ENCODE assay signal across 28 cellular contexts in the genomic region with DNA sequence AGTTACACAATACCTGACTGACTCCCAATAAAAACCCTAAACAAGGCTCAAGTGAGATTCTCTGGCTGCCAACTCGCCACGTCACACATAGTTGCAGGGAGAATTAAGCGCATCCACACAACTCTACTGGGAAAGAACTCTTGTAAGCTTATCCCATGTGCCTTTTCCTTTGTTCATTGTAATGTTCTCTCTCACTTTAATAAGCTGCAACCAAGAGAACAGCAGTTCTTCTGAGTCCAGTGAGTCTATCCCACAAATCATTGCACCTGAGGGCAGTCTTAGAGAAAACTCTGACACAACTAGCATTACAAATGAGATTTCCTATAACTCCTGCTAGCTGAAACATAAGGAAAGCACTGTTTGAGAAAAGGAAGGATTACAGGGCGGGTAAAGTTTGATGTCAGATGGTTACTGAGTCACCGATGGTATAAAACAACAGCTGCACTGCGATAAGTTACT. TPM values are rescaled to one million over a fixed set of nuclear protein-coding genes. Genes with fewer than 3 reads are reported as not detected.
DNase-seq lines count a peak whose midpoint lies in the region; ATAC-seq and TF ChIP-seq lines count a peak whose summit lies in the region.
"Had no signal": no experiment of that assay in that cellular context is flagged by ENCODE, and none has a peak within 500 bp of the region (broad histone marks: within the 10 kb centered on the region; RNA-seq: fewer than 3 reads in every experiment).

No MANE protein-coding gene starts in this region.

- H3K9me3 ChIP-seq in fibroblast of lung (ENCODE audit: control insufficient read depth, insufficient read depth, low read depth, low read length) (no peaks in the 10 kb centered on the region), tibial artery (no peaks in the 10 kb centered on the region), body of pancreas (no peaks in the 10 kb centered on the region), neural progenitor cell (ENCODE audit: low read depth) (no peaks in the 10 kb centered on the region)
- H3K9me3 ChIP-seq: esophagus muscularis mucosa, prostate gland had no signal

- intact Hi-C loops in tibial artery (cut with DNase I; ENCODE audit: low total_unique reads), result no loop called here
- intact Hi-C loops in body of pancreas (cut with DNase I), result no loop called here

- peaks cover 4% of the 10 kb centered on the region for H3K36me3 Mint-ChIP-seq in neural progenitor cell

- no peak overlapping the region for H3K27ac ChIP-seq in fibroblast of lung (ENCODE audit: insufficient read depth, low read length)
- no peak overlapping the region for H3K27ac ChIP-seq in tibial artery
- no peak overlapping the region for H3K27ac ChIP-seq in body of pancreas
- H3K27ac ChIP-seq in neural progenitor cell, result no peak overlapping the region
- H3K27ac ChIP-seq: esophagus muscularis mucosa, PC-9, prostate gland had no signal

- no peaks in the 10 kb centered on the region for H3K4me1 Mint-ChIP-seq in neural progenitor cell
- H3K4me1 Mint-ChIP-seq: central memory CD8-positive, alpha-beta T cell; T-cell had no signal

- H3F3A ChIP-seq in neural progenitor cell (ENCODE audit: low read depth), result no peaks in the 10 kb centered on the region

- H3K79me2 ChIP-seq in fibroblast of lung (ENCODE audit: control insufficient read depth, insufficient read depth, low read length) (no peaks in the 10 kb centered on the region), neural progenitor cell (ENCODE audit: low read depth) (no peaks in the 10 kb centered on the region)

- H3K4me1 ChIP-seq in fibroblast of lung (ENCODE audit: control insufficient read depth, extremely low read depth, insufficient read depth, low read length) (no peaks in the 10 kb centered on the region), tibial artery (no peaks in the 10 kb centered on the region), body of pancreas (no peaks in the 10 kb centered on the region), neural progenitor cell (no peaks in the 10 kb centered on the region)
- H3K4me1 ChIP-seq: esophagus muscularis mucosa, prostate gland had no signal

- WGBS in body of pancreas, 2 donors, result 88 to 91% methylated on average over 6 of the region's 6 CpGs

- H2AFZ ChIP-seq in fibroblast of lung (ENCODE audit: low read length) (no peak overlapping the region), neural progenitor cell (replicated peaks) (no peak overlapping the region)
- H2AFZ ChIP-seq: PC-9 had no signal

- no peak overlapping the region for H3K4me3 ChIP-seq in fibroblast of lung (replicated peaks in 1 of 4; ENCODE audit: control extremely low read depth in 1 of 4, insufficient read depth in 1 of 4, low read depth in 3 of 4, low read length in 4 of 4)
- no peak overlapping the region for H3K4me3 ChIP-seq in tibial artery
- H3K4me3 ChIP-seq in body of pancreas, result no peak overlapping the region
- H3K4me3 ChIP-seq in neural progenitor cell, result no peak overlapping the region
- H3K4me3 ChIP-seq: esophagus muscularis mucosa, PC-9, prostate gland had no signal

- DNase-seq in A172 (ENCODE audit: low spot score) (peak; percentile 53), SK-MEL-5 (ENCODE audit: low read depth, low spot score) (peak; percentile 98), fibroblast of lung (ENCODE audit: low read depth in 2 of 2) (peak; percentile 1 to 33), myocyte (ENCODE audit: low read depth) (peak; percentile 61), tibial artery (no peak), body of pancreas (no peak), neural progenitor cell (ENCODE audit: low spot score) (no peak)
- DNase-seq: 8988T; activated CD4-positive, CD25-positive, alpha-beta regulatory T cell treated with anti-CD3 and anti-CD28 coated beads, Interleukin-2, amount 50 U/mL, for 72 hours; activated CD8-positive, alpha-beta T cell treated with anti-CD3 and anti-CD28 coated beads, Interleukin-2, amount 10 ng/mL, durations not matched to agents 7 days and 5 days; activated gamma-delta T cell treated with Interleukin-2 at 50 U/mL for 16 hours; amniotic stem cell; DND-41; GOT3; head of caudate nucleus; midbrain; NCI-H1105 treated with DMSO at 0.1 percent for 48 hours; NCI-H2081; NCI-H345; PC-9; SHP77 treated with DMSO at 0.1 percent for 48 hours; stimulated activated CD4-positive, alpha-beta T cell treated with anti-CD3 and anti-CD28 coated beads, Interleukin-4, amount 100 ng/mL, for 24 hours; stimulated activated naive CD4-positive, alpha-beta T cell treated with Interleukin-2 at 50 U/mL for 16 hours; T-cell had no signal

- no peak overlapping the region for H3K9ac ChIP-seq in fibroblast of lung (ENCODE audit: insufficient read depth, low read length)
- no peak overlapping the region for H3K9ac ChIP-seq in neural progenitor cell

- H3K4me2 ChIP-seq in fibroblast of lung (ENCODE audit: extremely low read depth, insufficient read depth, low read length), result no peak overlapping the region
- H3K4me2 ChIP-seq in neural progenitor cell, result no peak overlapping the region
- H3K4me2 ChIP-seq: PC-9 had no signal

- TF ChIP-seq CTCF in fibroblast of lung (conservative IDR thresholded peaks at IDR 0.05 in 1 of 2, IDR thresholded peaks at IDR 0.05 in 1 of 2; ENCODE audit: low read depth in 1 of 2, low read length in 2 of 2) (no peak), tibial artery (IDR thresholded peaks at IDR 0.05) (no peak), body of pancreas (IDR thresholded peaks at IDR 0.05) (no peak), neural progenitor cell (IDR thresholded peaks at IDR 0.05) (no peak)

- TF ChIP-seq POLR2A in body of pancreas (IDR thresholded peaks at IDR 0.05), result no peak

- no peak overlapping the region for H3K27ac Mint-ChIP-seq in neural progenitor cell
- H3K27ac Mint-ChIP-seq: activated CD8-positive, alpha-beta T cell treated with anti-CD3 and anti-CD28 coated beads, Interleukin-2, amount 10 ng/mL, durations not matched to agents 7 days and 5 days had no signal

- no peaks in the 10 kb centered on the region for H3K27me3 Mint-ChIP-seq in neural progenitor cell (ENCODE audit: insufficient read depth, low read depth)
- H3K27me3 Mint-ChIP-seq: central memory CD8-positive, alpha-beta T cell; T-cell had no signal

- no peaks in the 10 kb centered on the region for H3K27me3 ChIP-seq in fibroblast of lung (ENCODE audit: control insufficient read depth, insufficient read depth, low read length)
- H3K27me3 ChIP-seq in tibial artery, result no peaks in the 10 kb centered on the region
- no peaks in the 10 kb centered on the region for H3K27me3 ChIP-seq in body of pancreas
- no peaks in the 10 kb centered on the region for H3K27me3 ChIP-seq in neural progenitor cell
- H3K27me3 ChIP-seq: esophagus muscularis mucosa had no signal

- in situ Hi-C loops in SK-MEL-5 (cut with HindIII; ENCODE audit: low pct_unique_long_range_greater_than_20kb, low sequenced_read_pairs), result no loop called here

- no peaks in the 10 kb centered on the region for H4K20me1 ChIP-seq in fibroblast of lung (ENCODE audit: control insufficient read depth, extremely low read depth, insufficient read depth, low read length)
- H4K20me1 ChIP-seq in neural progenitor cell (ENCODE audit: low read depth), result no peaks in the 10 kb centered on the region

- H3K36me3 ChIP-seq in fibroblast of lung (ENCODE audit: control insufficient read depth, insufficient read depth, low read length) (no peaks in the 10 kb centered on the region), tibial artery (no peaks in the 10 kb centered on the region), body of pancreas (replicated peaks in 1 of 2; ENCODE audit: insufficient read depth in 1 of 2, low read depth in 2 of 2) (no peaks in the 10 kb centered on the region), neural progenitor cell (no peaks in the 10 kb centered on the region)
- H3K36me3 ChIP-seq: esophagus muscularis mucosa, prostate gland had no signal

- ATAC-seq in GM21526 (IDR thresholded peaks at IDR 0.05; ENCODE audit: low FRiP score, unreplicated experiment), result no peak
- no peak for ATAC-seq in body of pancreas
- ATAC-seq: activated CD8-positive, alpha-beta T cell treated with anti-CD3 and anti-CD28 coated beads, Interleukin-2, amount 10 ng/mL, durations not matched to agents 7 days and 5 days; T-cell had no signal

- H3K4me3 Mint-ChIP-seq in neural progenitor cell, result no peak overlapping the region
- H3K4me3 Mint-ChIP-seq: activated CD8-positive, alpha-beta T cell treated with anti-CD3 and anti-CD28 coated beads, Interleukin-2, amount 10 ng/mL, durations not matched to agents 7 days and 5 days; central memory CD8-positive, alpha-beta T cell; T-cell had no signal

- no peaks in the 10 kb centered on the region for H3K9me3 Mint-ChIP-seq in neural progenitor cell
- H3K9me3 Mint-ChIP-seq: central memory CD8-positive, alpha-beta T cell; T-cell had no signal

RNA-seq across cellular contexts. Expression of gene CENPK, which starts 27.4 kb away (rescaled TPM):
- total RNA-seq in A172 (2014; rRNA removed; shearing (Covaris generic)), result 97.1 and 109 TPM in 2 replicates
- total RNA-seq in SK-MEL-5 (2014; rRNA removed; shearing (Covaris generic)), result 25.5 and 28.2 TPM in 2 replicates
- polyA plus RNA-seq in SK-MEL-5 (2015; cell fraction: cytosol; rRNA removed), result 18.4 and 19.8 TPM in 2 replicates
- 181 and 210 TPM in 2 replicates for polyA plus RNA-seq in SK-MEL-5 (2015; cell fraction: nucleus; rRNA removed)
- total RNA-seq in fibroblast of lung (4.9 and 7.1 TPM in 2 replicates), myocyte (0.96 and 1.5 TPM in 2 replicates), body of pancreas (1 to 10 TPM in 1 of 2 donors, not detected in 1; 1.3 TPM), neural progenitor cell (ENCODE audit: low replicate concordance) (73.7 and 134 TPM in 2 replicates)
- 11.2 and 16.0 TPM in 2 replicates for polyA plus RNA-seq in fibroblast of lung
- polyA plus RNA-seq in fibroblast of lung (2012), result 9.0 and 12.7 TPM in 2 replicates
- polyA minus RNA-seq in fibroblast of lung (ENCODE audit: low replicate concordance), result 3.5 TPM in 1 of 2 replicates, not detected in the other
- polyA plus RNA-seq in myocyte (2012), result 1.2 TPM

RNA-seq across cellular contexts. Expression of gene PPWD1, which starts 27.5 kb away (rescaled TPM):
- total RNA-seq in A172 (2014; rRNA removed; shearing (Covaris generic)), result 35.4 and 47.1 TPM in 2 replicates
- 33.2 and 38.4 TPM in 2 replicates for total RNA-seq in SK-MEL-5 (2014; rRNA removed; shearing (Covaris generic))
- polyA plus RNA-seq in SK-MEL-5 (2015; cell fraction: cytosol; rRNA removed), result 25.3 and 28.2 TPM in 2 replicates
- polyA plus RNA-seq in SK-MEL-5 (2015; cell fraction: nucleus; rRNA removed), result 362 and 379 TPM in 2 replicates
- 41.5 and 52.9 TPM in 2 replicates for total RNA-seq in fibroblast of lung
- 7.0 and 7.3 TPM in 2 replicates for polyA plus RNA-seq in fibroblast of lung
- polyA plus RNA-seq in fibroblast of lung (2012), result 18.2 and 18.7 TPM in 2 replicates
- 0.78 and 2.1 TPM in 2 replicates for polyA minus RNA-seq in fibroblast of lung (ENCODE audit: low replicate concordance)
- 24.2 and 25.4 TPM in 2 replicates for total RNA-seq in myocyte
- polyA plus RNA-seq in myocyte (2012), result 13.4 TPM
- 10 to 100 TPM; 19.1 to 38.7 TPM for total RNA-seq in body of pancreas
- 60.2 and 89.9 TPM in 2 replicates for total RNA-seq in neural progenitor cell (ENCODE audit: low replicate concordance)

RNA-seq across cellular contexts. Expression of gene ADAMTS6, which starts 53.8 kb away (rescaled TPM):
- 15.9 and 21.1 TPM in 2 replicates for total RNA-seq in A172 (2014; rRNA removed; shearing (Covaris generic))
- total RNA-seq in SK-MEL-5 (2014; rRNA removed; shearing (Covaris generic)), result 4.3 and 4.5 TPM in 2 replicates
- polyA plus RNA-seq in SK-MEL-5 (2015; cell fraction: cytosol; rRNA removed), result 0.68 and 0.81 TPM in 2 replicates
- 21.2 and 27.1 TPM in 2 replicates for polyA plus RNA-seq in SK-MEL-5 (2015; cell fraction: nucleus; rRNA removed)
- 45.2 and 48.3 TPM in 2 replicates for total RNA-seq in fibroblast of lung
- 4.1 and 7.5 TPM in 2 replicates for polyA plus RNA-seq in fibroblast of lung
- polyA plus RNA-seq in fibroblast of lung (2012), result 1.8 and 4.0 TPM in 2 replicates
- polyA minus RNA-seq in fibroblast of lung (ENCODE audit: low replicate concordance), result 12.2 and 27.3 TPM in 2 replicates
- total RNA-seq in myocyte, result 13.2 and 17.0 TPM in 2 replicates
- 7.9 TPM for polyA plus RNA-seq in myocyte (2012)
- under 1 TPM in 1 of 2 donors, not detected in 1; 0.78 TPM for total RNA-seq in body of pancreas
- total RNA-seq in neural progenitor cell (ENCODE audit: low replicate concordance), result 7.1 and 14.3 TPM in 2 replicates

Comparison
In these comparisons a context has a peak if more than half of its experiments do, and no peak if none do; other contexts are left out.
1. DNase-seq: peak in A172 (single experiment), SK-MEL-5 (single experiment), fibroblast of lung (2 of 2) and myocyte (single experiment); none in tibial artery (0 of 2), body of pancreas (0 of 4) and neural progenitor cell (single experiment).